26 cellular contexts compared by ENCODE assay signal in genomic region chrX:132443196-132443595, GRCh38.
"Had no signal": no experiment of that assay in that cellular context is flagged by ENCODE, and none has a peak within 500 bp of the region (broad histone marks: within the 10 kb centered on the region; RNA-seq: fewer than 3 reads in every experiment).

No MANE protein-coding gene starts in this region.

- H3K27me3 ChIP-seq: adrenal gland, SJCRH30 had no signal

- H3K9ac ChIP-seq: KMS-11, SK-N-SH had no signal

- H3K9me3 ChIP-seq: adrenal gland, SJCRH30, SK-N-SH had no signal

- H3K36me3 ChIP-seq: adrenal gland, breast epithelium, SJCRH30 had no signal

- H3K4me3 ChIP-seq: adrenal gland, breast epithelium, SJCRH30 had no signal

- DNase-seq: activated B cell treated with CpG ODN at 0.5 μM for 24 hours; activated CD4-positive, alpha-beta memory T cell treated with anti-CD3 and anti-CD28 coated beads for 36 hours; activated CD4-positive, alpha-beta T cell treated with anti-CD3 and anti-CD28 coated beads for 1 hour; activated CD4-positive, alpha-beta T cell treated with anti-CD3 and anti-CD28 coated beads, Interleukin-2, amount 10 ng/mL, durations not matched to agents 7 days and 5 days; activated CD8-positive, alpha-beta memory T cell treated with anti-CD3 and anti-CD28 coated beads for 24 hours; activated gamma-delta T cell treated with Interleukin-2 at 50 U/mL for 16 hours; activated naive CD4-positive, alpha-beta T cell treated with anti-CD3 and anti-CD28 coated beads, Interleukin-2, amount 10 ng/mL, durations not matched to agents 7 days and 5 days; activated naive CD8-positive, alpha-beta T cell treated with anti-CD3 and anti-CD28 coated beads for 36 hours; activated T-cell treated with anti-CD3 and anti-CD28 coated beads, Interleukin-2, amount 50 U/mL, for 48 hours; aorta; caudate nucleus; NCI-H1092; NCI-H1417; NCI-H1930; NCI-H2171; NCI-H2227 treated with DMSO at 0.1 percent for 48 hours; NCI-H526 treated with DMSO at 0.1 percent for 48 hours; NCI-H82; OCI-M1; RPMI8226; SJCRH30; SK-N-SH had no signal

- H3K4me1 ChIP-seq: adrenal gland, breast epithelium, SJCRH30 had no signal

- H3K27ac ChIP-seq: breast epithelium, KMS-11, SJCRH30 had no signal

- ATAC-seq: Panc1 had no signal

- H3K4me2 ChIP-seq: KMS-11, SK-N-SH had no signal
